10 cellular contexts compared by ENCODE assay signal in the genomic region with DNA sequence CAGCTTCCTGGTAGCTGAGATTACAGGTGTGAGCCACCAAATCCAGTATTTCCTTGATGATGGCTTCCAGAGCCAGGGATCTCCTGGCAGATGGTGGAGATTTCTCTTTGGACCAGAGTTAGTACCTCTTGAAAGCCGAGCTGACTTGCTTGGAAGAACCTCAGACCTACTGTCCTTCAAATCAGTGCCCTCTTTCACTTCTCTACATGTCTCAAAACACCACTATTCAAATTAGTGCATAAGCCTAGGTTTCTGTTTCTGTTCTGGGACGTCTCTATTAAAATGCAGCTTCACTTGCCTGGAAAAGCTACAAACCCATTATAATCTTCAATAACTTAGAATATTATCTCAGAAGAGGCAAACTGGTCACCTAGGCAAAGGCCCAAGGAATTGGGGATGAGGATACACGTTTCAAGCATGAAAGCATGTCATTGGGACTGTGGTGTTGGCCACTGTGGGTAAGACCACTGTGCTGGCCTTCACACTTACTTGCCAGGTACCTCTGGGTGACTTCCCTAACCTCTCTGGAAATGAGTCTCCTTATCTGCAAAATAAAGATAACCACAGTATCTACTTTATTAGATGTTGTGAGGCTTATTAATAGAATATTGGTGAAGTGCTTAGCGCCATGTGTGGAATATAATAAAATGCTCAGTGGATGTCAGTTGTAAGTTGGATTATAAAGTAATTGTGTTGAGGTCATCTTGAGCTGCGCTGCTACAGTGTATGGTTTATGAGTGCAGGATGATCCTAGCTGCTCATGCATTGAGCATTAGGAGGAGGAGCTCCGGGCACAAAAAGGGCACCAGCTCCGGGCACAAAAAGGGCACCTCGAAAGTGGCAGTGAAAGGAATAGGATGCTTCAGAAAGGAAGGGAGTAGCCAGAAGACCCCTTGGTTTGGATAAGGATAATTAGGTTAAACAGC.
DNase-seq lines count a peak whose midpoint lies in the region; ATAC-seq, FAIRE-seq and TF ChIP-seq lines count a peak whose summit lies in the region.
"Had no signal": no experiment of that assay in that cellular context is flagged by ENCODE, and none has a peak within 500 bp of the region (broad histone marks: within the 10 kb centered on the region; RNA-seq: fewer than 3 reads in every experiment).

No MANE protein-coding gene starts in this region.

- CTCF ChIA-PET in GM12878 (lab: Yijun Ruan, JAX) = interaction anchor here (0.6 to 2.6 kb wide), 6 partner anchors 11 to 840 kb away, joined by 3 to 10 read pairs (median 4); no protein-coding TSS in a partner anchor

- peak; percentile 82 for ATAC-seq in HG03066 (IDR thresholded peaks at IDR 0.05; ENCODE audit: low read depth, unreplicated experiment)
- ATAC-seq in GM12878 = peak; percentile 89

- H3K9me3 ChIP-seq in GM12878 (replicated peaks; ENCODE audit: control insufficient read depth, insufficient read depth, low read length) (no peaks in the 10 kb centered on the region), stomach (no peaks in the 10 kb centered on the region)
- H3K9me3 ChIP-seq: ovary had no signal

- in situ Hi-C loops in GM12878 (cut with MboI) = no loop called here
- in situ Hi-C loops in KBM-7 (cut with MboI; ENCODE audit: low pct_unique_long_range_greater_than_20kb, low sequenced_read_pairs) = no loop called here

- peak overlapping the region; percentile 51 to 54 for H3K4me3 Mint-ChIP-seq in CD14-positive monocyte

- TF ChIP-seq RAD21 in GM12878 (IDR thresholded peaks at IDR 0.05; ENCODE audit: insufficient read depth, low read depth, low read length) = no peak

- H3K4me3 ChIP-seq in GM12878 (peak overlapping the region; percentile 51), stomach (no peak overlapping the region)
- H3K4me3 ChIP-seq: ovary had no signal

- H2AFZ ChIP-seq in GM12878 (ENCODE audit: control insufficient read depth, low read depth, low read length) = peak overlapping the region; percentile 42; the same call in 1 of the 2 replicates

- BruUV-seq in GM12878 (replicated peaks; lab: Mats Ljungman, UMichigan) = no TSS peak

- whole genome bisulfite sequencing in GM12878 (ENCODE audit: insufficient coverage, insufficient replicate concordance, low lambda C conversion rate, missing lambda C conversion rate) = 6% methylated on average over 8 of the region's 8 CpGs
- 79 to 86% (median 81%) methylated on average over 8 of the region's 8 CpGs for WGBS in stomach, 5 donors

- H3K27me3 Mint-ChIP-seq in CD14-positive monocyte (ENCODE audit: low read depth in 3 of 3) = peaks cover 0 to 3% (median 0%) of the 10 kb centered on the region in 3 donors

- 0 out of 4 replicates have a peak, but pooled peaks of 1 of the 2 experiments have one; percentile 63 for TF ChIP-seq EP300 in GM12878 (IDR thresholded peaks at IDR 0.05; ENCODE audit: borderline replicate concordance in 1 of 2, control insufficient read depth in 1 of 2, low read depth in 2 of 2, low read length in 2 of 2)
- TF ChIP-seq EP300 in stomach (IDR thresholded peaks at IDR 0.05) = no peak

- FAIRE-seq in GM19239 (lab: Jason Lieb, UNC) (peak; percentile 99), GM12878 (lab: Jason Lieb, UNC) (peak; percentile 81)
- FAIRE-seq: colon had no signal

- H3K36me3 ChIP-seq in GM12878 (ENCODE audit: control insufficient read depth in 2 of 2, insufficient read depth in 2 of 2, low read length in 1 of 2) = no peaks in the 10 kb centered on the region
- H3K36me3 ChIP-seq in stomach = no peaks in the 10 kb centered on the region
- H3K36me3 ChIP-seq: ovary had no signal

- no peaks in the 10 kb centered on the region for H4K20me1 ChIP-seq in GM12878 (ENCODE audit: control insufficient read depth, insufficient read depth)

- RAD21 ChIA-PET in GM12878 (lab: Charles Lee; ENCODE audit: unreplicated experiment) = interaction anchor here (0.9 to 1.9 kb wide), 12 partner anchors 9 to 83 kb away, joined by 3 to 8 read pairs (median 5); no protein-coding TSS in a partner anchor

- POLR2A ChIA-PET in GM12878 (lab: Charles Lee) = interaction anchor here (0.6 to 1.9 kb wide), 5 partner anchors 10 to 764 kb away, joined by 3 to 4 read pairs (median 3); no protein-coding TSS in a partner anchor

- peaks cover 60% of the 10 kb centered on the region for H3K4me1 ChIP-seq in GM12878 (ENCODE audit: control insufficient read depth, insufficient read depth, low read length)
- H3K4me1 ChIP-seq in stomach = peaks cover 0 to 5% (median 0%) of the 10 kb centered on the region in 4 donors

- peak overlapping the region; percentile 57 for H3K9ac ChIP-seq in GM12878 (ENCODE audit: control insufficient read depth, insufficient read depth, low read length)

- DNase-seq in CD14-positive monocyte (ENCODE audit: low spot score) (no peak), GM19239 (ENCODE audit: insufficient read length, low spot score) (peak; percentile 46), GM12878 (ENCODE audit: low read depth, low spot score) (peak; percentile 74), stomach (no peak), KBM-7 (no peak), DMS53 treated with DMSO at 0.1 percent for 48 hours (lab: John Stamatoyannopoulos, UW; ENCODE audit: unreplicated experiment) (no peak), NCI-H2029 treated with DMSO at 0.1 percent for 48 hours (lab: John Stamatoyannopoulos, UW) (no peak)
- DNase-seq: ovary had no signal

- peaks cover 49% of the 10 kb centered on the region for H3K4me1 Mint-ChIP-seq in CD14-positive monocyte

- no peaks in the 10 kb centered on the region for H3K9me3 Mint-ChIP-seq in CD14-positive monocyte

- TF ChIP-seq CTCF in CD14-positive monocyte (IDR thresholded peaks at IDR 0.05) (no peak), GM12878 (IDR thresholded peaks at IDR 0.05 in 2 of 3, conservative IDR thresholded peaks at IDR 0.05 in 1 of 3; ENCODE audit: control insufficient read depth in 2 of 3, extremely low read depth in 1 of 3, insufficient read depth in 1 of 3, low read depth in 3 of 3, low read length in 3 of 3) (no peak), stomach (IDR thresholded peaks at IDR 0.05) (no peak)

- H3K4me2 ChIP-seq in GM12878 (ENCODE audit: control insufficient read depth, insufficient read depth) = peak overlapping the region; percentile 83

- H3K27ac ChIP-seq in GM12878 (ENCODE audit: control insufficient read depth, insufficient read depth) (peak overlapping the region; percentile 75), stomach (peak overlapping the region in 2 of 5 donors; percentile 17 to 57)
- H3K27ac ChIP-seq: ovary had no signal

- peaks cover 4 to 11% of the 10 kb centered on the region in 2 donors for H3K36me3 Mint-ChIP-seq in CD14-positive monocyte

- H3K79me2 ChIP-seq in GM12878 (ENCODE audit: control insufficient read depth, insufficient read depth, low read length) = peaks cover 47% of the 10 kb centered on the region

- TF ChIP-seq POLR2A in GM12878 (IDR thresholded peaks at IDR 0.05; ENCODE audit: low read depth, low read length) = no peak
- TF ChIP-seq POLR2A in stomach (IDR thresholded peaks at IDR 0.05) = no peak

- H3K27me3 ChIP-seq in GM12878 (replicated peaks in 1 of 2; ENCODE audit: control insufficient read depth in 2 of 2, insufficient read depth in 2 of 2, low read length in 1 of 2) = no peaks in the 10 kb centered on the region
- no peaks in the 10 kb centered on the region for H3K27me3 ChIP-seq in stomach
- H3K27me3 ChIP-seq: ovary had no signal

- intact Hi-C loops in CD14-positive monocyte (cut with micrococcal nuclease) = loop anchor here in 1 of 2 donors (5.0 to 10.0 kb wide), 2 partner anchors 47 to 79 kb away; no protein-coding TSS in a partner anchor
- intact Hi-C loops in GM12878 (cut with micrococcal nuclease; ENCODE audit: unreplicated experiment) = loop anchor here (1.0 to 2.0 kb wide), 2 partner anchors 15 to 20 kb away; no protein-coding TSS in a partner anchor
- intact Hi-C loops in stomach (cut with DNase I; ENCODE audit: low total_unique reads) = no loop called here

- H3K27ac Mint-ChIP-seq in CD14-positive monocyte = peak overlapping the region; percentile 83 to 94 (median 91)

- SMC1A ChIA-PET in GM12878 (lab: Charles Lee; ENCODE audit: uncharacterized antibody, unreplicated experiment) = interaction anchor here (1.2 to 23.4 kb wide), 13 partner anchors 10 to 97 kb away, joined by 3 to 443 read pairs (median 6); no protein-coding TSS in a partner anchor

TF ChIP-seq in GM12878, 131 proteins besides CTCF, POLR2A, EP300 and RAD21 (continues in another document):
- TF ChIP-seq MTA2 (IDR thresholded peaks at IDR 0.05; ENCODE audit: low read depth) = 0 out of 2 replicates have a peak, but pooled peaks have one; percentile 22
- TF ChIP-seq BCL11A (IDR thresholded peaks at IDR 0.05; ENCODE audit: low read depth, low read length) = peak; percentile 89
- TF ChIP-seq EED (IDR thresholded peaks at IDR 0.05; ENCODE audit: low read depth) = peak; percentile 80
- peak; percentile 93 for TF ChIP-seq JUNB (IDR thresholded peaks at IDR 0.05)
- TF ChIP-seq, protein P1, sequence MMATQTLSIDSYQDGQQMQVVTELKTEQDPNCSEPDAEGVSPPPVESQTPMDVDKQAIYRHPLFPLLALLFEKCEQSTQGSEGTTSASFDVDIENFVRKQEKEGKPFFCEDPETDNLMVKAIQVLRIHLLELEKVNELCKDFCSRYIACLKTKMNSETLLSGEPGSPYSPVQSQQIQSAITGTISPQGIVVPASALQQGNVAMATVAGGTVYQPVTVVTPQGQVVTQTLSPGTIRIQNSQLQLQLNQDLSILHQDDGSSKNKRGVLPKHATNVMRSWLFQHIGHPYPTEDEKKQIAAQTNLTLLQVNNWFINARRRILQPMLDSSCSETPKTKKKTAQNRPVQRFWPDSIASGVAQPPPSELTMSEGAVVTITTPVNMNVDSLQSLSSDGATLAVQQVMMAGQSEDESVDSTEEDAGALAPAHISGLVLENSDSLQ (IDR thresholded peaks at IDR 0.05) = peak; percentile 77
- TF ChIP-seq NBN (IDR thresholded peaks at IDR 0.05) = peak; percentile 35; the same call in 1 of the 2 replicates
- peak; percentile 44 to 68; a peak in 3 of 4 replicates for TF ChIP-seq IKZF2 (IDR thresholded peaks at IDR 0.05)
- peak; percentile 94 for TF ChIP-seq IRF4 (IDR thresholded peaks at IDR 0.05; ENCODE audit: low read depth, low read length)
- TF ChIP-seq GATAD2B (conservative IDR thresholded peaks at IDR 0.05; ENCODE audit: low read depth) = no peak
- TF ChIP-seq MEF2A (IDR thresholded peaks at IDR 0.05; ENCODE audit: insufficient read depth, low read depth, low read length) = 0 out of 2 replicates have a peak, but pooled peaks have one; percentile 49
- TF ChIP-seq KAT2A (conservative IDR thresholded peaks at IDR 0.05; ENCODE audit: control insufficient read depth, low read depth, low read length) = no peak
- no peak for TF ChIP-seq SIN3A (IDR thresholded peaks at IDR 0.05; ENCODE audit: low read depth, low read length)
- TF ChIP-seq NRF1 (conservative IDR thresholded peaks at IDR 0.05; ENCODE audit: low read depth, low read length) = no peak
- TF ChIP-seq ZBED1 (IDR thresholded peaks at IDR 0.05; ENCODE audit: borderline replicate concordance) = peak; percentile 33; the same call in 1 of the 2 replicates
- TF ChIP-seq IKZF1 (conservative IDR thresholded peaks at IDR 0.05) = peak; percentile 48
- TF ChIP-seq ETV6 (conservative IDR thresholded peaks at IDR 0.05 in 1 of 2, IDR thresholded peaks at IDR 0.05 in 1 of 2; ENCODE audit: borderline replicate concordance in 1 of 2, low read depth in 1 of 2) = 0 out of 4 replicates have a peak, but pooled peaks of 1 of the 2 experiments have one; percentile 27

Comparison
In these comparisons a context has a peak if more than half of its experiments do, and no peak if none do; other contexts are left out.
1. DNase-seq: peak in GM19239 (single experiment) and GM12878 (single experiment); none in CD14-positive monocyte (single experiment), stomach (single experiment), KBM-7 (single experiment), DMS53 treated with DMSO at 0.1 percent for 48 hours (single experiment) and NCI-H2029 treated with DMSO at 0.1 percent for 48 hours (single experiment).